In genomic region chr14:105480807-105481801, GRCh38 we compare ENCODE assay signal across 1 cellular context.
TF ChIP-seq lines count a peak whose summit lies in the region.

No MANE protein-coding gene starts in this region.

TF ChIP-seq in K562, 482 proteins besides CTCF, POLR2A, EP300 and RAD21 (continued from another document and continues in another):
- TF ChIP-seq NR2C1 (IDR thresholded peaks at IDR 0.05) (no peak), NR2C1 (tag; IDR thresholded peaks at IDR 0.05) (no peak), ERF (CRISPR knock-in tag; IDR thresholded peaks at IDR 0.05) (no peak), GTF2E2 (tag; IDR thresholded peaks at IDR 0.05) (no peak), RBM17 (IDR thresholded peaks at IDR 0.05; ENCODE audit: borderline replicate concordance, low read depth, low read length) (no peak), ZHX1 (conservative IDR thresholded peaks at IDR 0.05; ENCODE audit: low read length) (no peak), MCM2 (IDR thresholded peaks at IDR 0.05; ENCODE audit: low read depth) (no peak), TGIF2 (CRISPR knock-in tag; IDR thresholded peaks at IDR 0.05) (no peak), ZNF324 (CRISPR knock-in tag; IDR thresholded peaks at IDR 0.05) (no peak), ZNF77 (CRISPR knock-in tag; IDR thresholded peaks at IDR 0.05) (no peak), HNRNPLL (IDR thresholded peaks at IDR 0.05; ENCODE audit: low read depth, low read length, poor library complexity, severe bottlenecking) (peak; percentile 2), TSHZ1 (CRISPR knock-in tag; IDR thresholded peaks at IDR 0.05) (no peak), ZNF133 (CRISPR knock-in tag; IDR thresholded peaks at IDR 0.05) (no peak), ZNF444 (CRISPR knock-in tag; IDR thresholded peaks at IDR 0.05) (no peak), MECOM (CRISPR knock-in tag; IDR thresholded peaks at IDR 0.05) (no peak), ZNF668 (CRISPR knock-in tag; IDR thresholded peaks at IDR 0.05) (no peak), ZSCAN32 (CRISPR knock-in tag; IDR thresholded peaks at IDR 0.05) (no peak), ZBTB1 (CRISPR knock-in tag; IDR thresholded peaks at IDR 0.05; ENCODE audit: borderline replicate concordance, low read depth) (no peak), PRDM10 (IDR thresholded peaks at IDR 0.05; ENCODE audit: partially characterized antibody) (no peak), FIP1L1 (IDR thresholded peaks at IDR 0.05; ENCODE audit: low read depth, low read length, poor library complexity, severe bottlenecking) (no peak), SPI1 (IDR thresholded peaks at IDR 0.05; ENCODE audit: borderline replicate concordance, low read depth, low read length) (no peak), POLR2B (IDR thresholded peaks at IDR 0.05; ENCODE audit: low read depth, partially characterized antibody) (peak; percentile 46), ZNF740 (CRISPR knock-in tag; IDR thresholded peaks at IDR 0.05) (0 out of 2 replicates have a peak, but pooled peaks have one; percentile 39), ZNF740 (tag; IDR thresholded peaks at IDR 0.05) (no peak), ZNF384 (IDR thresholded peaks at IDR 0.05; ENCODE audit: low read depth, low read length) (no peak), TRIM25 (IDR thresholded peaks at IDR 0.05; ENCODE audit: borderline replicate concordance) (no peak), DLX4 (CRISPR knock-in tag; IDR thresholded peaks at IDR 0.05) (no peak), GTF2F1 (IDR thresholded peaks at IDR 0.05; ENCODE audit: low read depth, low read length) (no peak), ZC3H8 (IDR thresholded peaks at IDR 0.05) (no peak), PHTF2 (CRISPR knock-in tag; IDR thresholded peaks at IDR 0.05) (no peak), NUFIP1 (IDR thresholded peaks at IDR 0.05; ENCODE audit: partially characterized antibody) (no peak), BACH1 (tag; IDR thresholded peaks at IDR 0.05) (no peak), KLF10 (CRISPR knock-in tag; IDR thresholded peaks at IDR 0.05) (no peak), ZNF174 (CRISPR knock-in tag; IDR thresholded peaks at IDR 0.05) (no peak)
- TF ChIP-seq, protein P1, sequence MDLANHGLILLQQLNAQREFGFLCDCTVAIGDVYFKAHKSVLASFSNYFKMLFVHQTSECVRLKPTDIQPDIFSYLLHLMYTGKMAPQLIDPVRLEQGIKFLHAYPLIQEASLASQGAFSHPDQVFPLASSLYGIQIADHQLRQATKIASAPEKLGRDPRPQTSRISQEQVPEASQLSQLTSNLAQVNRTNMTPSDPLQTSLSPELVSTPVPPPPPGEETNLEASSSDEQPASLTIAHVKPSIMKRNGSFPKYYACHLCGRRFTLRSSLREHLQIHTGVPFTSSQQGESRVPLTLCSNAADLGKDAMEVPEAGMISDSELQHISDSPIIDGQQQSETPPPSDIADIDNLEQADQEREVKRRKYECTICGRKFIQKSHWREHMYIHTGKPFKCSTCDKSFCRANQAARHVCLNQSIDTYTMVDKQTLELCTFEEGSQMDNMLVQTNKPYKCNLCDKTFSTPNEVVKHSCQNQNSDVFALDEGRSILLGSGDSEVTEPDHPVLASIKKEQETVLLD (IDR thresholded peaks at IDR 0.05), result peak; percentile 71; the same call in 1 of the 2 replicates
- TF ChIP-seq, protein P2, sequence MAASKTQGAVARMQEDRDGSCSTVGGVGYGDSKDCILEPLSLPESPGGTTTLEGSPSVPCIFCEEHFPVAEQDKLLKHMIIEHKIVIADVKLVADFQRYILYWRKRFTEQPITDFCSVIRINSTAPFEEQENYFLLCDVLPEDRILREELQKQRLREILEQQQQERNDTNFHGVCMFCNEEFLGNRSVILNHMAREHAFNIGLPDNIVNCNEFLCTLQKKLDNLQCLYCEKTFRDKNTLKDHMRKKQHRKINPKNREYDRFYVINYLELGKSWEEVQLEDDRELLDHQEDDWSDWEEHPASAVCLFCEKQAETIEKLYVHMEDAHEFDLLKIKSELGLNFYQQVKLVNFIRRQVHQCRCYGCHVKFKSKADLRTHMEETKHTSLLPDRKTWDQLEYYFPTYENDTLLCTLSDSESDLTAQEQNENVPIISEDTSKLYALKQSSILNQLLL (CRISPR knock-in tag; IDR thresholded peaks at IDR 0.05; ENCODE audit: borderline replicate concordance), result no peak
- TF ChIP-seq, protein P3, sequence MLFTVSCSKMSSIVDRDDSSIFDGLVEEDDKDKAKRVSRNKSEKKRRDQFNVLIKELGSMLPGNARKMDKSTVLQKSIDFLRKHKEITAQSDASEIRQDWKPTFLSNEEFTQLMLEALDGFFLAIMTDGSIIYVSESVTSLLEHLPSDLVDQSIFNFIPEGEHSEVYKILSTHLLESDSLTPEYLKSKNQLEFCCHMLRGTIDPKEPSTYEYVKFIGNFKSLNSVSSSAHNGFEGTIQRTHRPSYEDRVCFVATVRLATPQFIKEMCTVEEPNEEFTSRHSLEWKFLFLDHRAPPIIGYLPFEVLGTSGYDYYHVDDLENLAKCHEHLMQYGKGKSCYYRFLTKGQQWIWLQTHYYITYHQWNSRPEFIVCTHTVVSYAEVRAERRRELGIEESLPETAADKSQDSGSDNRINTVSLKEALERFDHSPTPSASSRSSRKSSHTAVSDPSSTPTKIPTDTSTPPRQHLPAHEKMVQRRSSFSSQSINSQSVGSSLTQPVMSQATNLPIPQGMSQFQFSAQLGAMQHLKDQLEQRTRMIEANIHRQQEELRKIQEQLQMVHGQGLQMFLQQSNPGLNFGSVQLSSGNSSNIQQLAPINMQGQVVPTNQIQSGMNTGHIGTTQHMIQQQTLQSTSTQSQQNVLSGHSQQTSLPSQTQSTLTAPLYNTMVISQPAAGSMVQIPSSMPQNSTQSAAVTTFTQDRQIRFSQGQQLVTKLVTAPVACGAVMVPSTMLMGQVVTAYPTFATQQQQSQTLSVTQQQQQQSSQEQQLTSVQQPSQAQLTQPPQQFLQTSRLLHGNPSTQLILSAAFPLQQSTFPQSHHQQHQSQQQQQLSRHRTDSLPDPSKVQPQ (CRISPR knock-in tag; IDR thresholded peaks at IDR 0.05; ENCODE audit: borderline replicate concordance), result no peak
- TF ChIP-seq, protein P4, sequence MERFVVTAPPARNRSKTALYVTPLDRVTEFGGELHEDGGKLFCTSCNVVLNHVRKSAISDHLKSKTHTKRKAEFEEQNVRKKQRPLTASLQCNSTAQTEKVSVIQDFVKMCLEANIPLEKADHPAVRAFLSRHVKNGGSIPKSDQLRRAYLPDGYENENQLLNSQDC (CRISPR knock-in tag; IDR thresholded peaks at IDR 0.05), result no peak
- TF ChIP-seq, protein P5, sequence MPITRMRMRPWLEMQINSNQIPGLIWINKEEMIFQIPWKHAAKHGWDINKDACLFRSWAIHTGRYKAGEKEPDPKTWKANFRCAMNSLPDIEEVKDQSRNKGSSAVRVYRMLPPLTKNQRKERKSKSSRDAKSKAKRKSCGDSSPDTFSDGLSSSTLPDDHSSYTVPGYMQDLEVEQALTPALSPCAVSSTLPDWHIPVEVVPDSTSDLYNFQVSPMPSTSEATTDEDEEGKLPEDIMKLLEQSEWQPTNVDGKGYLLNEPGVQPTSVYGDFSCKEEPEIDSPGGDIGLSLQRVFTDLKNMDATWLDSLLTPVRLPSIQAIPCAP (CRISPR knock-in tag; IDR thresholded peaks at IDR 0.05; ENCODE audit: borderline replicate concordance), result no peak
- TF ChIP-seq, protein P6, sequence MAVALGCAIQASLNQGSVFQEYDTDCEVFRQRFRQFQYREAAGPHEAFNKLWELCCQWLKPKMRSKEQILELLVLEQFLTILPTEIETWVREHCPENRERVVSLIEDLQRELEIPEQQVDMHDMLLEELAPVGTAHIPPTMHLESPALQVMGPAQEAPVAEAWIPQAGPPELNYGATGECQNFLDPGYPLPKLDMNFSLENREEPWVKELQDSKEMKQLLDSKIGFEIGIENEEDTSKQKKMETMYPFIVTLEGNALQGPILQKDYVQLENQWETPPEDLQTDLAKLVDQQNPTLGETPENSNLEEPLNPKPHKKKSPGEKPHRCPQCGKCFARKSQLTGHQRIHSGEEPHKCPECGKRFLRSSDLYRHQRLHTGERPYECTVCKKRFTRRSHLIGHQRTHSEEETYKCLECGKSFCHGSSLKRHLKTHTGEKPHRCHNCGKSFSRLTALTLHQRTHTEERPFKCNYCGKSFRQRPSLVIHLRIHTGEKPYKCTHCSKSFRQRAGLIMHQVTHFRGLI (CRISPR knock-in tag; IDR thresholded peaks at IDR 0.05), result no peak
